Comparison of ENCODE assay signal across 16 cellular contexts in the genomic region with DNA sequence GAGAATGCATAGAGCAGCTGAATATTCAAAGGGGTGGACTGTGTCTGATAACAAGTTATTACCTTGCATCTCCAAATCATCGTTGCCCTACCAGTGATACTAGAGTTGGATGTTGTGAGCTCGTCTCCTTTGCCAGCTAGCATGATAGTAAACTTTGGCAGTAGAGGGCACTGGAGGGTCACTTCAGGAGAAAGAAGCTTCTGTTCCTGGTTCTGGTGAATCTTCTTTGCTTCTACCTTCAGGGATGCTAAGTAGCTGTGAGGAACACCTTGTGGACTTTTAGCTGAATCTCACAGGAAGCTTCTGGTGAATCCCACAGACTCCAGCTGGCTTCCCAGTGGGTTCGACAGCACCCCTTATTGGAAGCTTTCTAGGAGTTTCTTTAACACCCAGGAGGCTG.
DNase-seq lines count a peak whose midpoint lies in the region; ATAC-seq, FAIRE-seq and TF ChIP-seq lines count a peak whose summit lies in the region.
"Had no signal": no experiment of that assay in that cellular context is flagged by ENCODE, and none has a peak within 500 bp of the region (broad histone marks: within the 10 kb centered on the region; RNA-seq: fewer than 3 reads in every experiment).

No MANE protein-coding gene starts in this region.

- no peaks in the 10 kb centered on the region for H3K9me3 ChIP-seq in testis
- H3K9me3 ChIP-seq: adrenal gland had no signal

- intact Hi-C loops in activated CD8-positive, alpha-beta T cell treated with anti-CD3 and anti-CD28 coated beads for 36 hours (cut with micrococcal nuclease), result no loop called here
- intact Hi-C loops in testis (cut with DNase I; ENCODE audit: low total_unique reads), result no loop called here

- H3K4me1 ChIP-seq in testis, result no peaks in the 10 kb centered on the region
- H3K4me1 ChIP-seq: adrenal gland had no signal

- peak; percentile 4 for DNase-seq in activated CD8-positive, alpha-beta T cell treated with anti-CD3 and anti-CD28 coated beads for 36 hours
- DNase-seq in activated CD8-positive, alpha-beta T cell treated with anti-CD3 and anti-CD28 coated beads, Interleukin-2, amount 10 ng/mL, durations not matched to agents 7 days and 5 days, result no peak
- DNase-seq in NB4 (ENCODE audit: low read depth) (peak; percentile 12), epithelial cell of proximal tubule (ENCODE audit: low read depth) (no peak), testis (peak; percentile 21), RCC 7860 (ENCODE audit: low spot score) (no peak), HEK293T (ENCODE audit: extremely low spot score) (no peak)
- DNase-seq in stimulated activated naive CD8-positive, alpha-beta T cell treated with anti-CD3 and anti-CD28 coated beads, Interleukin-15, amount 100 ng/mL, for 72 hours, result no peak
- DNase-seq: activated CD8-positive, alpha-beta memory T cell treated with anti-CD3 and anti-CD28 coated beads for 24 hours; adrenal gland; effector CD8-positive, alpha-beta T cell; hypothalamus; NCI-H1694; stimulated activated CD4-positive, alpha-beta T cell treated with anti-CD3 and anti-CD28 coated beads, Interleukin-12 subunit alpha, Interleukin-12 subunit beta, amount 100 ng/mL, for 4 hours had no signal

- no peak overlapping the region for H3K27ac ChIP-seq in testis
- H3K27ac ChIP-seq: adrenal gland had no signal

- TF ChIP-seq CTCF in activated CD8-positive, alpha-beta T cell treated with anti-CD3 and anti-CD28 coated beads for 36 hours (IDR thresholded peaks at IDR 0.05), result no peak
- TF ChIP-seq CTCF in NB4 (IDR thresholded peaks at IDR 0.05; ENCODE audit: low read depth, low read length) (peak; percentile 2), epithelial cell of proximal tubule (conservative IDR thresholded peaks at IDR 0.05; ENCODE audit: low read depth, low read length) (peak; percentile 36), testis (IDR thresholded peaks at IDR 0.05) (peak in 1 of 3 experiments; percentile 12)

- no peaks in the 10 kb centered on the region for H3K36me3 ChIP-seq in testis (ENCODE audit: low read depth, missing control alignments)
- H3K36me3 ChIP-seq: adrenal gland had no signal

- ATAC-seq in activated CD8-positive, alpha-beta T cell treated with anti-CD3 and anti-CD28 coated beads for 36 hours, result no peak
- no peak for ATAC-seq in activated CD8-positive, alpha-beta T cell treated with anti-CD3 and anti-CD28 coated beads, Interleukin-2, amount 10 ng/mL, durations not matched to agents 7 days and 5 days
- no peak for ATAC-seq in stimulated activated naive CD8-positive, alpha-beta T cell treated with anti-CD3 and anti-CD28 coated beads, Interleukin-15, amount 100 ng/mL, for 72 hours

- no peaks in the 10 kb centered on the region for H3K27me3 ChIP-seq in testis
- H3K27me3 ChIP-seq: adrenal gland had no signal

- no peaks in the 10 kb centered on the region for H3K27me3 Mint-ChIP-seq in activated CD8-positive, alpha-beta T cell treated with anti-CD3 and anti-CD28 coated beads for 36 hours
- no peaks in the 10 kb centered on the region for H3K27me3 Mint-ChIP-seq in activated CD8-positive, alpha-beta T cell treated with anti-CD3 and anti-CD28 coated beads, Interleukin-2, amount 10 ng/mL, durations not matched to agents 7 days and 5 days (ENCODE audit: low read depth)
- H3K27me3 Mint-ChIP-seq in stimulated activated naive CD8-positive, alpha-beta T cell treated with anti-CD3 and anti-CD28 coated beads, Interleukin-15, amount 100 ng/mL, for 72 hours, result no peaks in the 10 kb centered on the region

- H3K4me1 Mint-ChIP-seq in activated CD8-positive, alpha-beta T cell treated with anti-CD3 and anti-CD28 coated beads for 36 hours (ENCODE audit: low read depth), result no peaks in the 10 kb centered on the region
- H3K4me1 Mint-ChIP-seq in activated CD8-positive, alpha-beta T cell treated with anti-CD3 and anti-CD28 coated beads, Interleukin-2, amount 10 ng/mL, durations not matched to agents 7 days and 5 days (ENCODE audit: low read depth), result no peaks in the 10 kb centered on the region
- no peaks in the 10 kb centered on the region for H3K4me1 Mint-ChIP-seq in stimulated activated naive CD8-positive, alpha-beta T cell treated with anti-CD3 and anti-CD28 coated beads, Interleukin-15, amount 100 ng/mL, for 72 hours
- H3K4me1 Mint-ChIP-seq: CD14-positive monocyte, nephron had no signal

- H3K9me3 Mint-ChIP-seq in activated CD8-positive, alpha-beta T cell treated with anti-CD3 and anti-CD28 coated beads for 36 hours, result no peaks in the 10 kb centered on the region
- H3K9me3 Mint-ChIP-seq in activated CD8-positive, alpha-beta T cell treated with anti-CD3 and anti-CD28 coated beads, Interleukin-2, amount 10 ng/mL, durations not matched to agents 7 days and 5 days (ENCODE audit: insufficient read depth), result no peaks in the 10 kb centered on the region
- H3K9me3 Mint-ChIP-seq in stimulated activated naive CD8-positive, alpha-beta T cell treated with anti-CD3 and anti-CD28 coated beads, Interleukin-15, amount 100 ng/mL, for 72 hours, result no peaks in the 10 kb centered on the region

- POLR2A ChIA-PET in activated CD8-positive, alpha-beta T cell treated with anti-CD3 and anti-CD28 coated beads for 36 hours (lab: Charles Lee), result no interaction called here
- POLR2A ChIA-PET in activated CD8-positive, alpha-beta T cell treated with anti-CD3 and anti-CD28 coated beads, Interleukin-2, amount 10 ng/mL, durations not matched to agents 7 days and 5 days (lab: Charles Lee), result no interaction called here
- POLR2A ChIA-PET in HEK293T (lab: Yijun Ruan, JAX), result no interaction called here

- no peak overlapping the region for H3K4me3 Mint-ChIP-seq in activated CD8-positive, alpha-beta T cell treated with anti-CD3 and anti-CD28 coated beads for 36 hours
- no peak overlapping the region for H3K4me3 Mint-ChIP-seq in activated CD8-positive, alpha-beta T cell treated with anti-CD3 and anti-CD28 coated beads, Interleukin-2, amount 10 ng/mL, durations not matched to agents 7 days and 5 days
- H3K4me3 Mint-ChIP-seq in stimulated activated naive CD8-positive, alpha-beta T cell treated with anti-CD3 and anti-CD28 coated beads, Interleukin-15, amount 100 ng/mL, for 72 hours, result no peak overlapping the region
- H3K4me3 Mint-ChIP-seq: CD14-positive monocyte, nephron had no signal

- no peaks in the 10 kb centered on the region for H3K36me3 Mint-ChIP-seq in activated CD8-positive, alpha-beta T cell treated with anti-CD3 and anti-CD28 coated beads for 36 hours (ENCODE audit: low read depth)
- no peaks in the 10 kb centered on the region for H3K36me3 Mint-ChIP-seq in activated CD8-positive, alpha-beta T cell treated with anti-CD3 and anti-CD28 coated beads, Interleukin-2, amount 10 ng/mL, durations not matched to agents 7 days and 5 days (ENCODE audit: low read depth)
- H3K36me3 Mint-ChIP-seq: CD14-positive monocyte had no signal

- CTCF ChIA-PET in activated CD8-positive, alpha-beta T cell treated with anti-CD3 and anti-CD28 coated beads for 36 hours (lab: Charles Lee), result interaction anchor here (0.6 kb wide), 2 partner anchors 136 to 1147 kb away, joined by 3 read pairs; no protein-coding TSS in a partner anchor
- CTCF ChIA-PET in activated CD8-positive, alpha-beta T cell treated with anti-CD3 and anti-CD28 coated beads, Interleukin-2, amount 10 ng/mL, durations not matched to agents 7 days and 5 days (lab: Charles Lee), result interaction anchor here (0.9 kb wide), 1 partner anchor 15 kb away, joined by 3 read pairs; no protein-coding TSS in a partner anchor
- CTCF ChIA-PET in HEK293T (lab: Yijun Ruan, JAX), result no interaction called here

- H3K4me3 ChIP-seq in NB4 (ENCODE audit: low read depth, low read length) (no peak overlapping the region), epithelial cell of proximal tubule (ENCODE audit: low read depth, low read length) (no peak overlapping the region), testis (no peak overlapping the region)
- H3K4me3 ChIP-seq: adrenal gland had no signal

- 52 to 58% methylated on average over 3 of the region's 3 CpGs for WGBS in testis, 2 donors

- TF ChIP-seq POLR2A in NB4 (IDR thresholded peaks at IDR 0.05; ENCODE audit: extremely low read depth, insufficient read length), result no peak
- TF ChIP-seq POLR2A in testis (IDR thresholded peaks at IDR 0.05), result no peak

- H3K27ac Mint-ChIP-seq in activated CD8-positive, alpha-beta T cell treated with anti-CD3 and anti-CD28 coated beads for 36 hours, result no peak overlapping the region
- no peak overlapping the region for H3K27ac Mint-ChIP-seq in activated CD8-positive, alpha-beta T cell treated with anti-CD3 and anti-CD28 coated beads, Interleukin-2, amount 10 ng/mL, durations not matched to agents 7 days and 5 days
- H3K27ac Mint-ChIP-seq in stimulated activated naive CD8-positive, alpha-beta T cell treated with anti-CD3 and anti-CD28 coated beads, Interleukin-15, amount 100 ng/mL, for 72 hours, result no peak overlapping the region
- H3K27ac Mint-ChIP-seq: nephron had no signal

- FAIRE-seq in RCC 7860 (lab: Jason Lieb, UNC), result no peak

TF ChIP-seq in HEK293T, 16 proteins besides CTCF, POLR2A, EP300 and RAD21:
- TF ChIP-seq BHLHE40 (IDR thresholded peaks at IDR 0.05; ENCODE audit: borderline replicate concordance), result no peak
- no peak for TF ChIP-seq ARNT (IDR thresholded peaks at IDR 0.05)
- TF ChIP-seq, protein P1, sequence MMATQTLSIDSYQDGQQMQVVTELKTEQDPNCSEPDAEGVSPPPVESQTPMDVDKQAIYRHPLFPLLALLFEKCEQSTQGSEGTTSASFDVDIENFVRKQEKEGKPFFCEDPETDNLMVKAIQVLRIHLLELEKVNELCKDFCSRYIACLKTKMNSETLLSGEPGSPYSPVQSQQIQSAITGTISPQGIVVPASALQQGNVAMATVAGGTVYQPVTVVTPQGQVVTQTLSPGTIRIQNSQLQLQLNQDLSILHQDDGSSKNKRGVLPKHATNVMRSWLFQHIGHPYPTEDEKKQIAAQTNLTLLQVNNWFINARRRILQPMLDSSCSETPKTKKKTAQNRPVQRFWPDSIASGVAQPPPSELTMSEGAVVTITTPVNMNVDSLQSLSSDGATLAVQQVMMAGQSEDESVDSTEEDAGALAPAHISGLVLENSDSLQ (IDR thresholded peaks at IDR 0.05), result no peak
- no peak for TF ChIP-seq SUZ12 (IDR thresholded peaks at IDR 0.05)
- no peak for TF ChIP-seq ZNF384 (IDR thresholded peaks at IDR 0.05)
- TF ChIP-seq CTBP1 (IDR thresholded peaks at IDR 0.05; ENCODE audit: borderline replicate concordance), result no peak
- no peak for TF ChIP-seq SP1 (IDR thresholded peaks at IDR 0.05)
- no peak for TF ChIP-seq FOXM1 (IDR thresholded peaks at IDR 0.05; ENCODE audit: borderline replicate concordance)
- TF ChIP-seq LEF1 (IDR thresholded peaks at IDR 0.05; ENCODE audit: borderline replicate concordance), result no peak
- no peak for TF ChIP-seq TARDBP (IDR thresholded peaks at IDR 0.05)
- no peak for TF ChIP-seq ELF4 (IDR thresholded peaks at IDR 0.05)
- no peak for TF ChIP-seq NFRKB (IDR thresholded peaks at IDR 0.05)
- TF ChIP-seq HDGF (IDR thresholded peaks at IDR 0.05; ENCODE audit: borderline replicate concordance), result no peak
- no peak for TF ChIP-seq FOXA1 (IDR thresholded peaks at IDR 0.05)

Comparison
In these comparisons a context has a peak if more than half of its experiments do, and no peak if none do; other contexts are left out.
1. DNase-seq: peak in activated CD8-positive, alpha-beta T cell treated with anti-CD3 and anti-CD28 coated beads for 36 hours (single experiment), NB4 (single experiment) and testis (single experiment); none in activated CD8-positive, alpha-beta T cell treated with anti-CD3 and anti-CD28 coated beads, Interleukin-2, amount 10 ng/mL, durations not matched to agents 7 days and 5 days (single experiment), epithelial cell of proximal tubule (single experiment), RCC 7860 (single experiment), stimulated activated naive CD8-positive, alpha-beta T cell treated with anti-CD3 and anti-CD28 coated beads, Interleukin-15, amount 100 ng/mL, for 72 hours (0 of 2) and HEK293T (single experiment).